In genomic region chr6:146543211-146543939, GRCh38 we compare ENCODE assay signal across 8 cellular contexts. TPM values are rescaled to one million over a fixed set of nuclear protein-coding genes. Genes with fewer than 3 reads are reported as not detected.
DNase-seq lines count a peak whose midpoint lies in the region; ATAC-seq and TF ChIP-seq lines count a peak whose summit lies in the region.

Gene RAB32 (plus strand): TSS chr6:146543833. CDS start chr6:146543872, 39 bp downstream.

- intact Hi-C loops in Panc1 (cut with micrococcal nuclease; ENCODE audit: unreplicated experiment) (loop anchor here (1.0 kb wide), 1 partner anchor 157 kb away; no protein-coding TSS in a partner anchor), prostate gland (cut with DNase I) (loop anchor here (2.0 to 10.0 kb wide), 4 partner anchors 157 to 731 kb away; partner anchors contain the start of genes FBXO30, SHPRH and STXBP5)

- peak within 1 kb of the TSS; percentile 92 for H3K27ac ChIP-seq in Panc1 (ENCODE audit: low read length)
- H3K27ac ChIP-seq in brain microvascular endothelial cell: peak within 1 kb of the TSS; percentile 73
- peak within 1 kb of the TSS; percentile 86 to 90 for H3K27ac ChIP-seq in prostate gland

- TF ChIP-seq POLR2A in prostate gland (IDR thresholded peaks at IDR 0.05): peak; percentile 60

- no peaks in the 10 kb centered on the region for H3K27me3 ChIP-seq in Panc1 (ENCODE audit: control insufficient read depth, insufficient read depth, low read length)
- H3K27me3 ChIP-seq in brain microvascular endothelial cell (replicated peaks): no peaks in the 10 kb centered on the region
- no peaks in the 10 kb centered on the region for H3K27me3 ChIP-seq in prostate gland (replicated peaks; ENCODE audit: insufficient read depth)

- POLR2A ChIA-PET in Panc1 (lab: Charles Lee): interaction anchor here (0.7 kb wide), 1 partner anchor 9 kb away, joined by 3 read pairs; no protein-coding TSS in a partner anchor

- H3K4me1 ChIP-seq in Panc1 (ENCODE audit: control insufficient read depth, insufficient read depth, low read length): peaks cover 14% of the 10 kb centered on the region
- H3K4me1 ChIP-seq in prostate gland (replicated peaks): no peaks in the 10 kb centered on the region

- peak within 1 kb of the TSS; percentile 89 to 95 for H3K4me3 ChIP-seq in Panc1 (ENCODE audit: low read depth in 2 of 2, low read length in 2 of 2)
- peak within 1 kb of the TSS; percentile 89 for H3K4me3 ChIP-seq in brain microvascular endothelial cell (ENCODE audit: low read depth, low read length)
- peak within 1 kb of the TSS; percentile 65 to 73 for H3K4me3 ChIP-seq in prostate gland

- H3K9me3 ChIP-seq in Panc1 (ENCODE audit: control insufficient read depth, insufficient read depth, low read depth, low read length) (no peaks in the 10 kb centered on the region), prostate gland (no peaks in the 10 kb centered on the region)

- ATAC-seq in GM18870 (IDR thresholded peaks at IDR 0.05; ENCODE audit: unreplicated experiment): peak; percentile 31
- peak; percentile 79 for ATAC-seq in HG03135 (IDR thresholded peaks at IDR 0.05; ENCODE audit: unreplicated experiment)
- peak; percentile 99 for ATAC-seq in Panc1

- in situ Hi-C loops in Panc1 (cut with HindIII; ENCODE audit: low pct_unique_long_range_greater_than_20kb, low sequenced_read_pairs): no loop called here
- in situ Hi-C loops in brain microvascular endothelial cell (cut with HindIII; ENCODE audit: low pct_ligation_motif_present, low sequenced_read_pairs): no loop called here

- peak; percentile 86 for TF ChIP-seq CTCF in Panc1 (IDR thresholded peaks at IDR 0.05)
- TF ChIP-seq CTCF in brain microvascular endothelial cell (IDR thresholded peaks at IDR 0.05; ENCODE audit: low read depth, low read length, missing control alignments): peak; percentile 51
- TF ChIP-seq CTCF in prostate gland (IDR thresholded peaks at IDR 0.05): peak; percentile 38 to 79 (median 67)

- CTCF ChIA-PET in Panc1 (lab: Charles Lee): no interaction called here

- DNase-seq in AML-193 (lab: John Stamatoyannopoulos, UW): peak; percentile 97
- DNase-seq in Panc1 (ENCODE audit: low read depth, low spot score): no peak
- peak; percentile 80 for DNase-seq in brain microvascular endothelial cell
- DNase-seq in hypothalamus (lab: John Stamatoyannopoulos, UW): peak; percentile 30 to 94 (median 78)
- peak; percentile 85 for DNase-seq in prostate gland (ENCODE audit: low spot score)
- no peak for DNase-seq in NCI-H2171 treated with DMSO at 0.1 percent for 48 hours (lab: John Stamatoyannopoulos, UW)

- no TSS peak for BruUV-seq in Panc1 (replicated peaks; lab: Mats Ljungman, UMichigan)

- 5% methylated on average over 60 of the region's 86 CpGs for WGBS in prostate gland

- H3K36me3 ChIP-seq in Panc1 (ENCODE audit: control insufficient read depth, insufficient read depth, low read length) (no peaks in the 10 kb centered on the region), brain microvascular endothelial cell (replicated peaks) (no peaks in the 10 kb centered on the region), prostate gland (no peaks in the 10 kb centered on the region)

RNA-seq across cellular contexts. Expression of gene RAB32, which starts in this region (rescaled TPM):
- 61.5 TPM for total RNA-seq in Panc1 (2021; ENCODE audit: unreplicated experiment)
- polyA plus RNA-seq in Panc1 (2012; ENCODE audit: insufficient read length): 54.7 TPM
- total RNA-seq in prostate gland: 10 to 100 TPM in 1 of 2 donors, 1 to 10 TPM in 1; 6.3 to 26.2 TPM

Comparison
In these comparisons a context has a peak if more than half of its experiments do, and no peak if none do; other contexts are left out.
1. DNase-seq: peak in AML-193 (2 of 2), brain microvascular endothelial cell (single experiment), hypothalamus (51 of 51) and prostate gland (single experiment); none in Panc1 (single experiment) and NCI-H2171 treated with DMSO at 0.1 percent for 48 hours (single experiment).
2. ATAC-seq: peak in every context shown above with its lines; median percentile 99 in Panc1; 79 in HG03135; 31 in GM18870.
3. Peak in every context shown above with its lines, with median percentiles within 50 percentile points of each other: H3K27ac ChIP-seq, H3K4me3 ChIP-seq and CTCF ChIP-seq.